22 cellular contexts compared by ENCODE assay signal in genomic region chr21:28754862-28755261, GRCh38.
DNase-seq lines count a peak whose midpoint lies in the region; ATAC-seq and TF ChIP-seq lines count a peak whose summit lies in the region.
"Had no signal": no experiment of that assay in that cellular context is flagged by ENCODE, and none has a peak within 500 bp of the region (broad histone marks: within the 10 kb centered on the region; RNA-seq: fewer than 3 reads in every experiment).

No MANE protein-coding gene starts in this region.

- H3K27me3 ChIP-seq in hepatocyte (no peaks in the 10 kb centered on the region), vagina (no peaks in the 10 kb centered on the region)
- H3K27me3 ChIP-seq: BE2C, body of pancreas had no signal

- no peak overlapping the region for H2AFZ ChIP-seq in hepatocyte

- H3K36me3 Mint-ChIP-seq in central memory CD8-positive, alpha-beta T cell (ENCODE audit: insufficient read depth) = peaks cover 12% of the 10 kb centered on the region
- H3K36me3 Mint-ChIP-seq: activated naive CD4-positive, alpha-beta T cell treated with anti-CD3 and anti-CD28 coated beads, Interleukin-2, amount 50 U/mL, for 24 hours had no signal

- no peaks in the 10 kb centered on the region for H3K27me3 Mint-ChIP-seq in central memory CD8-positive, alpha-beta T cell
- H3K27me3 Mint-ChIP-seq: activated CD4-positive, alpha-beta memory T cell treated with anti-CD3 and anti-CD28 coated beads, Interleukin-2, amount 10 ng/mL, durations not matched to agents 7 days and 5 days; activated naive CD4-positive, alpha-beta T cell treated with anti-CD3 and anti-CD28 coated beads, Interleukin-2, amount 50 U/mL, for 24 hours; dendritic cell treated with granulocyte-macrophage colony-stimulating factor and Interleukin-4, amounts not matched to agents 40 ng/mL and 50 ng/mL, for 4 days; naive thymus-derived CD8-positive, alpha-beta T cell; T-helper 17 cell had no signal

- 49% methylated on average over 3 of the region's 3 CpGs for WGBS in hepatocyte (ENCODE audit: low lambda C conversion rate, missing lambda C conversion rate)

- H3K4me2 ChIP-seq in hepatocyte = no peak overlapping the region

- H3K4me1 Mint-ChIP-seq in central memory CD8-positive, alpha-beta T cell = peaks cover 19% of the 10 kb centered on the region
- H3K4me1 Mint-ChIP-seq: activated CD4-positive, alpha-beta memory T cell treated with anti-CD3 and anti-CD28 coated beads, Interleukin-2, amount 10 ng/mL, durations not matched to agents 7 days and 5 days; activated naive CD4-positive, alpha-beta T cell treated with anti-CD3 and anti-CD28 coated beads, Interleukin-2, amount 50 U/mL, for 24 hours; naive thymus-derived CD8-positive, alpha-beta T cell; T-helper 17 cell had no signal

- TF ChIP-seq CTCF in hepatocyte (IDR thresholded peaks at IDR 0.05; ENCODE audit: poor library complexity) = no peak
- no peak for TF ChIP-seq CTCF in vagina (IDR thresholded peaks at IDR 0.05)

- no peaks in the 10 kb centered on the region for H3K9me2 ChIP-seq in hepatocyte (replicated peaks; ENCODE audit: insufficient read depth)

- H3K9me3 ChIP-seq in hepatocyte (ENCODE audit: low read depth) (no peaks in the 10 kb centered on the region), vagina (no peaks in the 10 kb centered on the region)
- H3K9me3 ChIP-seq: BE2C, body of pancreas, Caco-2 had no signal

- peaks cover 8% of the 10 kb centered on the region for H3K4me1 ChIP-seq in hepatocyte (ENCODE audit: insufficient read depth)
- H3K4me1 ChIP-seq in vagina = peaks cover 13% of the 10 kb centered on the region
- H3K4me1 ChIP-seq: BE2C, Caco-2 had no signal

- no peaks in the 10 kb centered on the region for H3K9me3 Mint-ChIP-seq in central memory CD8-positive, alpha-beta T cell
- H3K9me3 Mint-ChIP-seq: activated CD4-positive, alpha-beta memory T cell treated with anti-CD3 and anti-CD28 coated beads, Interleukin-2, amount 10 ng/mL, durations not matched to agents 7 days and 5 days; activated naive CD4-positive, alpha-beta T cell treated with anti-CD3 and anti-CD28 coated beads, Interleukin-2, amount 50 U/mL, for 24 hours had no signal

- peak overlapping the region; percentile 63 for H3K27ac Mint-ChIP-seq in central memory CD8-positive, alpha-beta T cell (ENCODE audit: low read depth)
- H3K27ac Mint-ChIP-seq: activated CD4-positive, alpha-beta memory T cell treated with anti-CD3 and anti-CD28 coated beads, Interleukin-2, amount 10 ng/mL, durations not matched to agents 7 days and 5 days; activated naive CD4-positive, alpha-beta T cell treated with anti-CD3 and anti-CD28 coated beads, Interleukin-2, amount 50 U/mL, for 24 hours; dendritic cell treated with granulocyte-macrophage colony-stimulating factor and Interleukin-4, amounts not matched to agents 40 ng/mL and 50 ng/mL, for 4 days; naive thymus-derived CD8-positive, alpha-beta T cell; T-helper 17 cell; WTC11 had no signal

- H3K4me3 Mint-ChIP-seq in central memory CD8-positive, alpha-beta T cell = no peak overlapping the region
- H3K4me3 Mint-ChIP-seq: activated CD4-positive, alpha-beta memory T cell treated with anti-CD3 and anti-CD28 coated beads, Interleukin-2, amount 10 ng/mL, durations not matched to agents 7 days and 5 days; activated naive CD4-positive, alpha-beta T cell treated with anti-CD3 and anti-CD28 coated beads, Interleukin-2, amount 50 U/mL, for 24 hours; dendritic cell treated with granulocyte-macrophage colony-stimulating factor and Interleukin-4, amounts not matched to agents 40 ng/mL and 50 ng/mL, for 4 days; naive thymus-derived CD8-positive, alpha-beta T cell; T-helper 17 cell; WTC11 had no signal

- H3K36me3 ChIP-seq in hepatocyte (replicated peaks; ENCODE audit: insufficient read depth, low read depth) (no peaks in the 10 kb centered on the region), vagina (no peaks in the 10 kb centered on the region)
- H3K36me3 ChIP-seq: BE2C had no signal

- H3K4me3 ChIP-seq in hepatocyte (no peak overlapping the region), vagina (no peak overlapping the region)
- H3K4me3 ChIP-seq: body of pancreas had no signal

- H3K27ac ChIP-seq in hepatocyte (peak overlapping the region; percentile 82), vagina (peak overlapping the region; percentile 72)
- H3K27ac ChIP-seq: body of pancreas had no signal

- DNase-seq in central memory CD8-positive, alpha-beta T cell (ENCODE audit: low spot score in 2 of 2) = no peak
- no peak for DNase-seq in hepatocyte (ENCODE audit: low spot score)
- no peak for DNase-seq in sciatic nerve (ENCODE audit: low spot score)
- no peak for DNase-seq in vagina (ENCODE audit: extremely low spot score in 2 of 2)
- DNase-seq in T-helper 9 cell = no peak
- DNase-seq: activated CD4-positive, alpha-beta memory T cell treated with anti-CD3 and anti-CD28 coated beads, Interleukin-2, amount 10 ng/mL, durations not matched to agents 7 days and 5 days; activated T-cell treated with anti-CD3 and anti-CD28 coated beads, Interleukin-2, amount 50 U/mL, for 1 hour; BE2C; Caco-2; Kasumi-1; naive thymus-derived CD8-positive, alpha-beta T cell; NCI-H1092; NCI-H2029 treated with DMSO at 0.1 percent for 48 hours; NCI-H524; SIG-M5; T-helper 17 cell had no signal

- TF ChIP-seq POLR2A in vagina (IDR thresholded peaks at IDR 0.05) = no peak

- H4K20me1 ChIP-seq in hepatocyte (ENCODE audit: insufficient read depth, poor library complexity, severe bottlenecking) = no peaks in the 10 kb centered on the region

- intact Hi-C loops in sciatic nerve (cut with DNase I) = no loop called here
- intact Hi-C loops in vagina (cut with DNase I) = no loop called here

- H3K79me2 ChIP-seq in hepatocyte = peaks cover 6% of the 10 kb centered on the region

- ATAC-seq in central memory CD8-positive, alpha-beta T cell (replicated peaks; ENCODE audit: extremely low read depth, poor library complexity, severe bottlenecking) = no peak
- ATAC-seq in sciatic nerve = peak; percentile 58
- ATAC-seq in GM18519 (IDR thresholded peaks at IDR 0.05; ENCODE audit: low FRiP score, unreplicated experiment) = no peak
- no peak for ATAC-seq in HG03159 (IDR thresholded peaks at IDR 0.05; ENCODE audit: unreplicated experiment)
- ATAC-seq: naive thymus-derived CD8-positive, alpha-beta T cell; T-helper 17 cell; WTC11 had no signal
